9 cellular contexts compared by ENCODE assay signal in genomic region chr9:1837453-1838084, GRCh38.
DNase-seq lines count a peak whose midpoint lies in the region; ATAC-seq and TF ChIP-seq lines count a peak whose summit lies in the region.
"Had no signal": no experiment of that assay in that cellular context is flagged by ENCODE, and none has a peak within 500 bp of the region (broad histone marks: within the 10 kb centered on the region; RNA-seq: fewer than 3 reads in every experiment).

No MANE protein-coding gene starts in this region.

- no peaks in the 10 kb centered on the region for H3K36me3 ChIP-seq in SJCRH30
- no peaks in the 10 kb centered on the region for H3K36me3 ChIP-seq in gastroesophageal sphincter

- ATAC-seq in GM19324 (IDR thresholded peaks at IDR 0.05; ENCODE audit: low FRiP score, unreplicated experiment) (peak; percentile 74), gastroesophageal sphincter (no peak)

- H3K4me3 ChIP-seq in SJCRH30 (no peak overlapping the region), gastroesophageal sphincter (no peak overlapping the region)

- H3K27me3 ChIP-seq in SJCRH30 (no peaks in the 10 kb centered on the region; the same call in 1 of the 2 replicates), gastroesophageal sphincter (peaks cover 5% of the 10 kb centered on the region)

- TF ChIP-seq CTCF in gastroesophageal sphincter (IDR thresholded peaks at IDR 0.05) = peak in 1 of 4 experiments; percentile 18

- H3K9me3 ChIP-seq in SJCRH30 (replicated peaks) = no peaks in the 10 kb centered on the region
- no peaks in the 10 kb centered on the region for H3K9me3 ChIP-seq in gastroesophageal sphincter

- H3K27ac ChIP-seq in SJCRH30 = no peak overlapping the region
- no peak overlapping the region for H3K27ac ChIP-seq in gastroesophageal sphincter
- H3K27ac ChIP-seq: parathyroid adenoma had no signal

- TF ChIP-seq EP300 in gastroesophageal sphincter (IDR thresholded peaks at IDR 0.05) = no peak

- 47 to 64% methylated on average over 4 to 6 of the region's 6 CpGs for WGBS in gastroesophageal sphincter (ENCODE audit: low coverage in 1 of 2), 2 donors

- H3K4me1 ChIP-seq in SJCRH30 (no peaks in the 10 kb centered on the region), gastroesophageal sphincter (no peaks in the 10 kb centered on the region)
- H3K4me1 ChIP-seq: parathyroid adenoma had no signal

- DNase-seq in DMS 273 (lab: John Stamatoyannopoulos, UW; ENCODE audit: unreplicated experiment) (peak; percentile 81), DMS 273 treated with DMSO at 0.1 percent for 48 hours (lab: John Stamatoyannopoulos, UW) (no peak), HPDE6-E6E7 (ENCODE audit: extremely low spot score) (peak; percentile 4), SJCRH30 (peak; percentile 63 to 86), iPS-NIHi11 (ENCODE audit: low spot score) (peak; percentile 81), HCEC 1CT (no peak)

- TF ChIP-seq POLR2A in gastroesophageal sphincter (IDR thresholded peaks at IDR 0.05) = no peak

Comparison
In these comparisons a context has a peak if more than half of its experiments do, and no peak if none do; other contexts are left out.
1. DNase-seq: peak in DMS 273 (single experiment), HPDE6-E6E7 (single experiment), SJCRH30 (2 of 2) and iPS-NIHi11 (single experiment); none in DMS 273 treated with DMSO at 0.1 percent for 48 hours (single experiment) and HCEC 1CT (single experiment).